Comparison of ENCODE assay signal across 8 cellular contexts in the genomic region with DNA sequence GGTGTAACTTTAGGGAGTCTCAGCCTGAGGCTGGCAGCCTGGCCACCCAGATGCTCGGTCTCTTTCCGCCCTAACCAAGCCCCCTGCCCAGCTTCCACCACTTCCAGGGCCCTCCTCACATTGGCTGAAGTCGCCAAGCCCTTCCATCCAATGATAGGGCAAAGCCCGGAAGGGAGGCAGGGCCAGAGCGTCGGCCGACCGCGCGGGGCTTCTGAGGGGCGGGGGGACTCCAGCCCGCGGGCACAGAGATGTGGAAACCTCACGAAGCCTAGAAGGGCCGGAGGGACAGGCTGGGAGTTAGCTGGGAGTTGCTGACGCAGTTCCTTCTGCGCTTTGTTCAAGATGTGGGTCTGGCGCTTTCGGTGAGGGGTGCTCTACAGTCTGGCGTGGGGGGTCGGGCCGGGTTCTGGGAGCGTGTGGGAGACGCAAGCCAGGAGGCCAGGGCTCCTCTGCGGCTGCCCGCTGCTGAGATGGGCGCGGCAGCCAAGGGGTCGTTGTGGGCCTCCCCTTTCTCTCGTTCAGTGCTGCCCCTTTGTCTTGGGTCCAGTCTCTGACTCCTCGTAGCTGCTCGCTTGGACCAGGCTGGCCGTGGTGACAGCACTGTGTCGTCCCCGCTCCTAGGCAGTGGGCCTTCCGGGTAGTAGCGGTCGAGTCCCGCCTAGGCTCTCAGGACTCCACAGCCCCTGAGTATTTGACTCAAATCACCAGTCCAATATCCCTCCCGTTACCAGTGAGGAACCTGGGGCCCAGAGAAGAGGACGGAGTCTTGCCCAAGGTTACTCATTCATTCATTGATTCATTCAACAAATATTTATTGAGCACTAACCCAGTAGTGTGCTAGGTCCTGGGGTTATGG. TPM values are rescaled to one million over a fixed set of nuclear protein-coding genes. Genes with fewer than 3 reads are reported as not detected.
DNase-seq lines count a peak whose midpoint lies in the region; ATAC-seq and TF ChIP-seq lines count a peak whose summit lies in the region.

A gene (plus strand): TSS at position 319 of the 856 bp plus-strand sequence. CDS start 9,230 bp downstream, outside the sequence.

- H3K4me3 ChIP-seq in GM23248: peak within 1 kb of the TSS; percentile 72
- peak within 1 kb of the TSS; percentile 77 for H3K4me3 ChIP-seq in right cardiac atrium (ENCODE audit: low read length)

- peaks cover 16% of the 10 kb centered on the region for H3K4me1 Mint-ChIP-seq in osteocyte (ENCODE audit: unreplicated experiment)

- no peak for TF ChIP-seq CTCF in osteocyte (IDR thresholded peaks at IDR 0.05)

- H3K9me3 Mint-ChIP-seq in osteocyte (ENCODE audit: unreplicated experiment): peaks cover 4% of the 10 kb centered on the region

- no peaks in the 10 kb centered on the region for H3K36me3 ChIP-seq in GM23248 (ENCODE audit: low read depth)

- peak within 1 kb of the TSS; percentile 87 for H3K9ac ChIP-seq in GM23248

- no peaks in the 10 kb centered on the region for H3K27me3 ChIP-seq in GM23248 (replicated peaks; ENCODE audit: insufficient read depth)
- no peaks in the 10 kb centered on the region for H3K27me3 ChIP-seq in right cardiac atrium (ENCODE audit: control insufficient read depth, insufficient read depth)

- peak within 1 kb of the TSS; percentile 66 for H3K4me2 ChIP-seq in GM23248 (ENCODE audit: unreplicated experiment)

- H4K20me1 ChIP-seq in GM23248 (ENCODE audit: insufficient read depth): no peaks in the 10 kb centered on the region

- WGBS in GM23248 (ENCODE audit: low coverage in 1 of 2, low lambda C conversion rate in 2 of 2, missing lambda C conversion rate in 2 of 2), 2 experiments: 2% methylated on average over 31 to 41 of the region's 41 CpGs
- WGBS in right cardiac atrium: under 1% methylated on average over 41 of the region's 41 CpGs

- H3K9me3 ChIP-seq in GM23248 (ENCODE audit: low read depth): no peaks in the 10 kb centered on the region
- no peaks in the 10 kb centered on the region for H3K9me3 ChIP-seq in right cardiac atrium (ENCODE audit: control insufficient read depth, low read length)

- peak within 1 kb of the TSS; percentile 83 for H3K4me3 Mint-ChIP-seq in osteocyte (ENCODE audit: unreplicated experiment)

- H3K27ac ChIP-seq in GM23248: peak within 1 kb of the TSS; percentile 64
- peak within 1 kb of the TSS; percentile 53 for H3K27ac ChIP-seq in right cardiac atrium (ENCODE audit: low read length)

- H3K4me1 ChIP-seq in GM23248 (ENCODE audit: insufficient read depth): no peaks in the 10 kb centered on the region
- H3K4me1 ChIP-seq in right cardiac atrium (ENCODE audit: control insufficient read depth, insufficient read depth, low read length): no peaks in the 10 kb centered on the region

- no peaks in the 10 kb centered on the region for H3K27me3 Mint-ChIP-seq in osteocyte (ENCODE audit: unreplicated experiment)

- peak; percentile 96 to 98 for ATAC-seq in right cardiac atrium
- no peak for ATAC-seq in HG03571 (IDR thresholded peaks at IDR 0.05; ENCODE audit: unreplicated experiment)
- ATAC-seq in GM18861 (IDR thresholded peaks at IDR 0.05; ENCODE audit: unreplicated experiment): no peak

- no peaks in the 10 kb centered on the region for H3K79me2 ChIP-seq in GM23248 (ENCODE audit: insufficient read depth)

- peak; percentile 62 for DNase-seq in DMS153 (lab: John Stamatoyannopoulos, UW)
- DNase-seq in GM23248: peak; percentile 83
- peak; percentile 47 for DNase-seq in NCI-H2107 treated with DMSO at 0.1 percent for 48 hours (lab: John Stamatoyannopoulos, UW; ENCODE audit: unreplicated experiment)
- DNase-seq in anterior cingulate cortex (lab: John Stamatoyannopoulos, UW): peak; percentile 4 to 87 (median 60)
- DNase-seq in right cardiac atrium: peak; percentile 80 to 88 (median 86)
- DNase-seq in osteocyte (ENCODE audit: extremely low spot score, unreplicated experiment): peak; percentile 91

- peaks cover 29% of the 10 kb centered on the region for H3K36me3 Mint-ChIP-seq in osteocyte (ENCODE audit: unreplicated experiment)

- H3K27ac Mint-ChIP-seq in osteocyte (ENCODE audit: unreplicated experiment): peak within 1 kb of the TSS; percentile 94

- H3F3A ChIP-seq in GM23248 (ENCODE audit: insufficient read depth): peaks cover 8% of the 10 kb centered on the region; the same call in 1 of the 2 replicates

- in situ Hi-C loops in GM23248 (cut with MboI): no loop called here

- H2AFZ ChIP-seq in GM23248: peak within 1 kb of the TSS; percentile 86

- intact Hi-C loops in right cardiac atrium (cut with DNase I): no loop called here

- no peaks in the 10 kb centered on the region for H3K9me2 ChIP-seq in GM23248 (ENCODE audit: insufficient read depth)

RNA-seq across cellular contexts. Expression of the gene that starts here (rescaled TPM):
- 0.76 and 0.97 TPM in 2 replicates for total RNA-seq in GM23248 (2014; rRNA removed; shearing (Covaris generic))
- 0.54 and 1.2 TPM in 2 replicates for polyA plus RNA-seq in GM23248 (2016; fragmentation: Nextera tagmentation; extraction: Ambion mirVana)
- total RNA-seq in right cardiac atrium: 1 to 10 TPM; 1.5 to 2.3 (median 2.0) TPM
- polyA plus RNA-seq in right cardiac atrium: 1.0 TPM
- 6.7 and 11.2 TPM in 2 replicates for total RNA-seq in osteocyte

Comparison
In these comparisons a context has a peak if more than half of its experiments do, and no peak if none do; other contexts are left out.
1. ATAC-seq: peak in right cardiac atrium (2 of 2); none in HG03571 (single experiment) and GM18861 (single experiment).
2. Peak in every context shown above with its lines, with median percentiles within 50 percentile points of each other: DNase-seq.